ENCODE assay signal across 1 cellular context in genomic region chr5:127009784-127010183, GRCh38.
TF ChIP-seq lines count a peak whose summit lies in the region.

No MANE protein-coding gene starts in this region.

TF ChIP-seq in IMR-90, 13 proteins besides CTCF, POLR2A, EP300 and RAD21 (continued from another document):
- TF ChIP-seq, protein P1, sequence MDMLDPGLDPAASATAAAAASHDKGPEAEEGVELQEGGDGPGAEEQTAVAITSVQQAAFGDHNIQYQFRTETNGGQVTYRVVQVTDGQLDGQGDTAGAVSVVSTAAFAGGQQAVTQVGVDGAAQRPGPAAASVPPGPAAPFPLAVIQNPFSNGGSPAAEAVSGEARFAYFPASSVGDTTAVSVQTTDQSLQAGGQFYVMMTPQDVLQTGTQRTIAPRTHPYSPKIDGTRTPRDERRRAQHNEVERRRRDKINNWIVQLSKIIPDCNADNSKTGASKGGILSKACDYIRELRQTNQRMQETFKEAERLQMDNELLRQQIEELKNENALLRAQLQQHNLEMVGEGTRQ (IDR thresholded peaks at IDR 0.05; ENCODE audit: low read depth, low read length): no peak
- no peak for TF ChIP-seq RCOR1 (IDR thresholded peaks at IDR 0.05; ENCODE audit: insufficient replicate concordance, low read length)
- TF ChIP-seq CHD1 (IDR thresholded peaks at IDR 0.05; ENCODE audit: low read depth, low read length): no peak
- TF ChIP-seq MAZ (IDR thresholded peaks at IDR 0.05; ENCODE audit: borderline replicate concordance, low read depth, low read length): no peak
- TF ChIP-seq, protein P2, sequence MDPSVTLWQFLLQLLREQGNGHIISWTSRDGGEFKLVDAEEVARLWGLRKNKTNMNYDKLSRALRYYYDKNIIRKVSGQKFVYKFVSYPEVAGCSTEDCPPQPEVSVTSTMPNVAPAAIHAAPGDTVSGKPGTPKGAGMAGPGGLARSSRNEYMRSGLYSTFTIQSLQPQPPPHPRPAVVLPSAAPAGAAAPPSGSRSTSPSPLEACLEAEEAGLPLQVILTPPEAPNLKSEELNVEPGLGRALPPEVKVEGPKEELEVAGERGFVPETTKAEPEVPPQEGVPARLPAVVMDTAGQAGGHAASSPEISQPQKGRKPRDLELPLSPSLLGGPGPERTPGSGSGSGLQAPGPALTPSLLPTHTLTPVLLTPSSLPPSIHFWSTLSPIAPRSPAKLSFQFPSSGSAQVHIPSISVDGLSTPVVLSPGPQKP (IDR thresholded peaks at IDR 0.05; ENCODE audit: borderline replicate concordance, low read depth, low read length): no peak
- no peak for TF ChIP-seq NFE2L2 (IDR thresholded peaks at IDR 0.05; ENCODE audit: low read depth, low read length)
